Comparison of ENCODE assay signal across 2 cellular contexts in the genomic region with DNA sequence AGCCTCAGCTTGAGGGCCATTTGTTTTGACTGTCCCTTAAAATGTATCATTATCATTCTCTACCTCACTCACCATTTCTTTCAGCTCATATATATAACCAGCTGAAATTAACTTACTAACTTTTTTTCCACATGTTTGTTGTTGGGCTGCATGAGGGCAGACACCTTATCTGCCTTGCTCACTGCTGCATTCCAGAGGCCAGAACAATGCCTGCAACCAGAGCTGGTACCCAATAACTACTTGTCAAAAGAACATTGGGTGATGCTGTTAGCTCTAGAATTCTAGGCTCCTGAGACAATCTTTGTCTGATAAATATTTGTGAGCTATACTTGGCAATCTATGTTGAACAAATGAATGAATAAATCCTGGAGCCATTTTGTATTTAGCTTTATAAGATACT.
TF ChIP-seq lines count a peak whose summit lies in the region.

No MANE protein-coding gene starts in this region.

TF ChIP-seq in liver, 16 proteins besides CTCF, POLR2A, EP300 and RAD21:
- no peak for TF ChIP-seq YY1 (IDR thresholded peaks at IDR 0.05)
- TF ChIP-seq EGR1 (IDR thresholded peaks at IDR 0.05; ENCODE audit: low read depth in 2 of 2) = no peak
- TF ChIP-seq HNF4A (conservative IDR thresholded peaks at IDR 0.05) = no peak
- TF ChIP-seq ATF3 (IDR thresholded peaks at IDR 0.05) = no peak
- no peak for TF ChIP-seq NR2F2 (IDR thresholded peaks at IDR 0.05)
- TF ChIP-seq TAF1 (conservative IDR thresholded peaks at IDR 0.05) = no peak
- no peak for TF ChIP-seq REST (IDR thresholded peaks at IDR 0.05)
- no peak for TF ChIP-seq RXRA (IDR thresholded peaks at IDR 0.05)
- no peak for TF ChIP-seq FOXA2 (IDR thresholded peaks at IDR 0.05)
- no peak for TF ChIP-seq GABPA (IDR thresholded peaks at IDR 0.05 in 1 of 2, conservative IDR thresholded peaks at IDR 0.05 in 1 of 2)
- no peak for TF ChIP-seq HNF4G (IDR thresholded peaks at IDR 0.05)
- no peak for TF ChIP-seq FOXA1 (IDR thresholded peaks at IDR 0.05)
- no peak for TF ChIP-seq JUND (IDR thresholded peaks at IDR 0.05)
- TF ChIP-seq, protein P1, sequence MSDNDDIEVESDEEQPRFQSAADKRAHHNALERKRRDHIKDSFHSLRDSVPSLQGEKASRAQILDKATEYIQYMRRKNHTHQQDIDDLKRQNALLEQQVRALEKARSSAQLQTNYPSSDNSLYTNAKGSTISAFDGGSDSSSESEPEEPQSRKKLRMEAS (IDR thresholded peaks at IDR 0.05) = no peak
- no peak for TF ChIP-seq SP1 (IDR thresholded peaks at IDR 0.05)
- TF ChIP-seq, protein P2, sequence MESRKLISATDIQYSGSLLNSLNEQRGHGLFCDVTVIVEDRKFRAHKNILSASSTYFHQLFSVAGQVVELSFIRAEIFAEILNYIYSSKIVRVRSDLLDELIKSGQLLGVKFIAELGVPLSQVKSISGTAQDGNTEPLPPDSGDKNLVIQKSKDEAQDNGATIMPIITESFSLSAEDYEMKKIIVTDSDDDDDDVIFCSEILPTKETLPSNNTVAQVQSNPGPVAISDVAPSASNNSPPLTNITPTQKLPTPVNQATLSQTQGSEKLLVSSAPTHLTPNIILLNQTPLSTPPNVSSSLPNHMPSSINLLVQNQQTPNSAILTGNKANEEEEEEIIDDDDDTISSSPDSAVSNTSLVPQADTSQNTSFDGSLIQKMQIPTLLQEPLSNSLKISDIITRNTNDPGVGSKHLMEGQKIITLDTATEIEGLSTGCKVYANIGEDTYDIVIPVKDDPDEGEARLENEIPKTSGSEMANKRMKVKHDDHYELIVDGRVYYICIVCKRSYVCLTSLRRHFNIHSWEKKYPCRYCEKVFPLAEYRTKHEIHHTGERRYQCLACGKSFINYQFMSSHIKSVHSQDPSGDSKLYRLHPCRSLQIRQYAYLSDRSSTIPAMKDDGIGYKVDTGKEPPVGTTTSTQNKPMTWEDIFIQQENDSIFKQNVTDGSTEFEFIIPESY (IDR thresholded peaks at IDR 0.05) = no peak
TF ChIP-seq in liver: peak in this region for 0.

TF ChIP-seq in HepG2, 621 proteins besides CTCF, POLR2A, EP300 and RAD21:
- TF ChIP-seq KDM3A (CRISPR knock-in tag; IDR thresholded peaks at IDR 0.05; ENCODE audit: low read depth) (no peak), TCF12 (IDR thresholded peaks at IDR 0.05) (no peak), TCF12 (CRISPR knock-in tag; IDR thresholded peaks at IDR 0.05) (no peak), AGO2 (optimal IDR thresholded peaks at IDR 0.05; ENCODE audit: low read depth, low read length) (no peak)
- TF ChIP-seq, protein P3, sequence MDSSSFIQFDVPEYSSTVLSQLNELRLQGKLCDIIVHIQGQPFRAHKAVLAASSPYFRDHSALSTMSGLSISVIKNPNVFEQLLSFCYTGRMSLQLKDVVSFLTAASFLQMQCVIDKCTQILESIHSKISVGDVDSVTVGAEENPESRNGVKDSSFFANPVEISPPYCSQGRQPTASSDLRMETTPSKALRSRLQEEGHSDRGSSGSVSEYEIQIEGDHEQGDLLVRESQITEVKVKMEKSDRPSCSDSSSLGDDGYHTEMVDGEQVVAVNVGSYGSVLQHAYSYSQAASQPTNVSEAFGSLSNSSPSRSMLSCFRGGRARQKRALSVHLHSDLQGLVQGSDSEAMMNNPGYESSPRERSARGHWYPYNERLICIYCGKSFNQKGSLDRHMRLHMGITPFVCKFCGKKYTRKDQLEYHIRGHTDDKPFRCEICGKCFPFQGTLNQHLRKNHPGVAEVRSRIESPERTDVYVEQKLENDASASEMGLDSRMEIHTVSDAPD (CRISPR knock-in tag; IDR thresholded peaks at IDR 0.05) = no peak
